Comparison of ENCODE assay signal across 1 cellular context in genomic region chrX:22192419-22193086, GRCh38.
TF ChIP-seq lines count a peak whose summit lies in the region.

No MANE protein-coding gene starts in this region.

TF ChIP-seq in GM23338, 12 proteins besides CTCF, POLR2A, EP300 and RAD21 (continued from another document):
- TF ChIP-seq REST (IDR thresholded peaks at IDR 0.05; ENCODE audit: unreplicated experiment) = no peak
- TF ChIP-seq NANOG (IDR thresholded peaks at IDR 0.05; ENCODE audit: borderline replicate concordance) = no peak
- TF ChIP-seq EZH2phosphoT487 (IDR thresholded peaks at IDR 0.05; ENCODE audit: unreplicated experiment) = no peak
- TF ChIP-seq STAT1 (IDR thresholded peaks at IDR 0.05; ENCODE audit: unreplicated experiment) = no peak
- TF ChIP-seq JUNB (IDR thresholded peaks at IDR 0.05; ENCODE audit: unreplicated experiment) = no peak
